ENCODE assay signal across 13 cellular contexts in genomic region chr1:94544706-94545490, GRCh38. TPM values are rescaled to one million over a fixed set of nuclear protein-coding genes. Genes with fewer than 3 reads are reported as not detected.
A peak's percentile ranks its signal among the peaks of the same experiment; 100 is the strongest.
DNase-seq lines count a peak whose midpoint lies in the region; ATAC-seq, FAIRE-seq and TF ChIP-seq lines count a peak whose summit lies in the region.
"Had no signal": no experiment of that assay in that cellular context is flagged by ENCODE, and none has a peak within 500 bp of the region (broad histone marks: within the 10 kb centered on the region; RNA-seq: fewer than 3 reads in every experiment).

No MANE protein-coding gene starts in this region.

- no peak overlapping the region for H4K91ac ChIP-seq in H1 (replicated peaks; ENCODE audit: insufficient read length, low read length)

- no peaks in the 10 kb centered on the region for H3K9me3 Mint-ChIP-seq in nephron
- H3K9me3 Mint-ChIP-seq: activated CD4-positive, alpha-beta T cell treated with anti-CD3 and anti-CD28 coated beads, Interleukin-2, amount 10 ng/mL, durations not matched to agents 24 days and 14 days had no signal

- H2BK20ac ChIP-seq in H1 (ENCODE audit: low read length): no peak overlapping the region

- intact Hi-C loops in PC-9 (cut with micrococcal nuclease; ENCODE audit: unreplicated experiment): loop anchor here (1.0 to 5.0 kb wide), 5 partner anchors 18 to 257 kb away; no protein-coding TSS in a partner anchor

- POLR2A ChIA-PET in PC-9 (lab: Charles Lee; ENCODE audit: unreplicated experiment) (interaction anchor here (0.5 to 1.4 kb wide), 4 partner anchors 17 to 240 kb away, joined by 4 to 8 read pairs (median 6); no protein-coding TSS in a partner anchor), H1 (lab: Charles Lee; ENCODE audit: partially characterized antibody) (no interaction called here)

- no peak for DNase-seq in AG09309 (ENCODE audit: low read depth)
- DNase-seq in PC-9: peak in 1 of 2 experiments; percentile 53
- no peak for DNase-seq in H1 (ENCODE audit: low read depth in 1 of 2, low spot score in 2 of 2)
- no peak for DNase-seq in middle frontal gyrus (ENCODE audit: extremely low spot score, low spot score)
- DNase-seq in HTR-8/SVneo (ENCODE audit: insufficient read length, low spot score): no peak
- no peak for DNase-seq in DMS153 treated with DMSO at 0.1 percent for 48 hours (lab: John Stamatoyannopoulos, UW; ENCODE audit: unreplicated experiment)
- DNase-seq: activated CD4-positive, alpha-beta T cell treated with anti-CD3 and anti-CD28 coated beads, Interleukin-2, amount 10 ng/mL, durations not matched to agents 24 days and 14 days; NCI-H1930; ovary had no signal

- H3K27ac ChIP-seq in PC-9 (peak overlapping the region; percentile 80), H1 (ENCODE audit: low read depth, low read length) (no peak overlapping the region)
- H3K27ac ChIP-seq: HL-60 had no signal

- FAIRE-seq in H1 (lab: Jason Lieb, UNC) (no peak), HTR-8/SVneo (lab: Jason Lieb, UNC) (no peak)

- no peaks in the 10 kb centered on the region for H3K9me2 ChIP-seq in PC-9 (ENCODE audit: insufficient read depth)

- H4K20me1 ChIP-seq in PC-9 (ENCODE audit: insufficient read depth) (no peaks in the 10 kb centered on the region), H1 (replicated peaks in 1 of 2; ENCODE audit: control insufficient read depth in 1 of 2, insufficient read depth in 2 of 2, low read length in 2 of 2) (no peaks in the 10 kb centered on the region)

- TF ChIP-seq CTCF in AG09309 (IDR thresholded peaks at IDR 0.05; ENCODE audit: control insufficient read depth, insufficient read depth, low read depth, low read length, missing control alignments): peak; percentile 13
- no peak for TF ChIP-seq CTCF in PC-9 (conservative IDR thresholded peaks at IDR 0.05)
- TF ChIP-seq CTCF in H1 (IDR thresholded peaks at IDR 0.05; ENCODE audit: control extremely low read depth in 1 of 3, insufficient read depth in 1 of 3, low read depth in 1 of 3, low read length in 3 of 3): no peak
- TF ChIP-seq CTCF in nephron (IDR thresholded peaks at IDR 0.05; ENCODE audit: unreplicated experiment in 3 of 3): no peak

- H3K4me3 ChIP-seq in AG09309 (ENCODE audit: control insufficient read depth, low read depth, low read length) (no peak overlapping the region), PC-9 (no peak overlapping the region), H1 (ENCODE audit: extremely low read depth in 1 of 4, insufficient read depth in 2 of 4, low read depth in 3 of 4, low read length in 4 of 4) (no peak overlapping the region)
- H3K4me3 ChIP-seq: HAP-1, ovary had no signal

- peaks cover 6% of the 10 kb centered on the region for H3K36me3 ChIP-seq in PC-9 (ENCODE audit: low read depth)
- H3K36me3 ChIP-seq in H1 (ENCODE audit: control insufficient read depth in 2 of 4, insufficient read depth in 4 of 4, low read length in 3 of 4): no peaks in the 10 kb centered on the region
- H3K36me3 ChIP-seq: HAP-1, ovary had no signal

- no peak overlapping the region for H3K9ac ChIP-seq in H1 (replicated peaks in 1 of 4; ENCODE audit: extremely low read depth in 1 of 4, low read depth in 3 of 4, low read length in 3 of 4)

- no peak overlapping the region for H2BK15ac ChIP-seq in H1 (ENCODE audit: low read length)

- H2AFZ ChIP-seq in PC-9 (no peak overlapping the region), H1 (ENCODE audit: low read length) (no peak overlapping the region)

- H3K27me3 ChIP-seq in PC-9 (ENCODE audit: insufficient read depth, low read depth): no peaks in the 10 kb centered on the region
- peaks cover 2 to 12% (median 7%) of the 10 kb centered on the region in 4 experiments; a peak in 6 of 7 replicates for H3K27me3 ChIP-seq in H1 (replicated peaks in 1 of 4; ENCODE audit: control insufficient read depth in 3 of 4, extremely low read depth in 1 of 4, insufficient read depth in 3 of 4, low read length in 3 of 4)
- H3K27me3 ChIP-seq: ovary had no signal

- no peak overlapping the region for H2BK12ac ChIP-seq in H1 (ENCODE audit: low read depth, low read length)

- H3K4me1 ChIP-seq in PC-9 (replicated peaks; ENCODE audit: insufficient read depth) (peaks cover 36% of the 10 kb centered on the region), H1 (replicated peaks in 1 of 4; ENCODE audit: control insufficient read depth in 3 of 4, insufficient read depth in 4 of 4, low read length in 3 of 4) (peaks cover 2 to 3% (median 3%) of the 10 kb centered on the region in 4 experiments; a peak in 6 of 7 replicates)

- CTCF ChIA-PET in PC-9 (lab: Charles Lee): interaction anchor here (0.8 kb wide), 1 partner anchor 310 kb away, joined by 3 read pairs; no protein-coding TSS in a partner anchor
- CTCF ChIA-PET in H1 (lab: Charles Lee; ENCODE audit: partially characterized antibody): interaction anchor here (0.7 to 1.4 kb wide), 2 partner anchors 10 to 22 kb away, joined by 3 read pairs; no protein-coding TSS in a partner anchor

- peaks cover 10% of the 10 kb centered on the region for H3K23me2 ChIP-seq in H1 (ENCODE audit: low read depth, low read length)

- no peak for ATAC-seq in HG02885 (IDR thresholded peaks at IDR 0.05; ENCODE audit: poor library complexity, unreplicated experiment)

- peaks cover 45% of the 10 kb centered on the region for H3F3A ChIP-seq in PC-9 (ENCODE audit: insufficient read depth, low read depth)

- TF ChIP-seq POLR2A in H1 (IDR thresholded peaks at IDR 0.05; ENCODE audit: control extremely low read depth in 1 of 2, low read depth in 2 of 2, low read length in 2 of 2): no peak

- TF ChIP-seq EP300 in H1 (IDR thresholded peaks at IDR 0.05; ENCODE audit: borderline replicate concordance in 1 of 2, low read depth in 2 of 2, low read length in 2 of 2): no peak

- H3K27ac Mint-ChIP-seq in nephron: peak overlapping the region in 1 of 3 experiments; percentile 34
- H3K27ac Mint-ChIP-seq: activated CD4-positive, alpha-beta T cell treated with anti-CD3 and anti-CD28 coated beads, Interleukin-2, amount 10 ng/mL, durations not matched to agents 24 days and 14 days had no signal

- H3K18ac ChIP-seq in H1 (ENCODE audit: extremely low read depth, low read length): no peak overlapping the region

- H3K56ac ChIP-seq in H1 (replicated peaks; ENCODE audit: insufficient read length, low read depth, low read length): no peak overlapping the region

- no peak overlapping the region for H2BK120ac ChIP-seq in H1 (replicated peaks; ENCODE audit: low read depth, low read length)

- TF ChIP-seq RAD21 in H1 (IDR thresholded peaks at IDR 0.05 in 1 of 2, conservative IDR thresholded peaks at IDR 0.05 in 1 of 2; ENCODE audit: low read depth in 2 of 2, low read length in 2 of 2): no peak

- H3K4me2 ChIP-seq in PC-9 (peak overlapping the region; percentile 87), H1 (ENCODE audit: insufficient read depth in 1 of 2, low read depth in 2 of 2, low read length in 2 of 2) (no peak overlapping the region)

- peaks cover 46% of the 10 kb centered on the region for H3K79me2 ChIP-seq in PC-9 (ENCODE audit: low read depth)
- 0 out of 4 replicates have a peak, but pooled peaks cover 0 to 4% of the 10 kb centered on the region in 2 experiments for H3K79me2 ChIP-seq in H1 (ENCODE audit: control insufficient read depth in 1 of 2, insufficient read depth in 2 of 2, low read length in 2 of 2)

- H3K79me1 ChIP-seq in H1 (ENCODE audit: low read depth, low read length): no peaks in the 10 kb centered on the region

- H3K9me3 ChIP-seq in PC-9 (ENCODE audit: insufficient read depth, low read depth) (no peaks in the 10 kb centered on the region), H1 (ENCODE audit: insufficient read depth in 2 of 2, low read depth in 1 of 2, low read length in 1 of 2) (no peaks in the 10 kb centered on the region)
- H3K9me3 ChIP-seq: HAP-1, ovary had no signal

- H4K8ac ChIP-seq in H1 (ENCODE audit: extremely low read depth, insufficient read depth, low read length): no peak overlapping the region

- BruUV-seq in PC-9 (replicated peaks; lab: Mats Ljungman, UMichigan): no TSS peak

- H2BK5ac ChIP-seq in H1 (ENCODE audit: low read depth, low read length): no peak overlapping the region

- H4K5ac ChIP-seq in H1 (ENCODE audit: insufficient read length, low read depth, low read length): no peak overlapping the region

- no peak overlapping the region for H3K23ac ChIP-seq in H1 (ENCODE audit: insufficient read length)

- no peak overlapping the region for H3K4ac ChIP-seq in H1 (replicated peaks; ENCODE audit: insufficient read length, low read depth, low read length)

- H3K4me1 Mint-ChIP-seq in nephron: peaks cover 29% of the 10 kb centered on the region

- H3K27me3 Mint-ChIP-seq in nephron (ENCODE audit: low read depth): peaks cover 7% of the 10 kb centered on the region

- WGBS in H1 (ENCODE audit: extremely low coverage in 1 of 2, insufficient coverage in 1 of 2, insufficient read length in 1 of 2, insufficient replicate concordance in 2 of 2, low coverage in 1 of 2, low lambda C conversion rate in 2 of 2, missing lambda C conversion rate in 1 of 2), 2 experiments: 92% methylated on average over 4 of the region's 4 CpGs; no CpG with 5 or more reads in 1 of the 2 experiments

- H3K4me3 Mint-ChIP-seq in nephron: peak overlapping the region in 2 of 3 experiments; percentile 42 to 48
- H3K4me3 Mint-ChIP-seq: activated CD4-positive, alpha-beta T cell treated with anti-CD3 and anti-CD28 coated beads, Interleukin-2, amount 10 ng/mL, durations not matched to agents 24 days and 14 days had no signal

- H3K14ac ChIP-seq in H1 (ENCODE audit: insufficient read length): no peak overlapping the region

- peaks cover 4% of the 10 kb centered on the region for H3K36me3 Mint-ChIP-seq in nephron (ENCODE audit: low read depth)

- H2AK5ac ChIP-seq in H1 (ENCODE audit: low read depth, low read length): peak overlapping the region; percentile 48; the same call in 1 of the 2 replicates

TF ChIP-seq in H1, 55 proteins besides CTCF, POLR2A, EP300 and RAD21:
- TF ChIP-seq MAFK (IDR thresholded peaks at IDR 0.05; ENCODE audit: low read depth, low read length): 0 out of 2 replicates have a peak, but pooled peaks have one; percentile 24
- TF ChIP-seq CREB1 (IDR thresholded peaks at IDR 0.05): no peak
- TF ChIP-seq BACH1 (IDR thresholded peaks at IDR 0.05; ENCODE audit: low read length): peak; percentile 83

RNA-seq across cellular contexts. Expression of gene F3, which starts 3.3 kb away (rescaled TPM):
- 335 and 434 TPM in 2 replicates for total RNA-seq in PC-9 (2021)
- 6.1 and 8.6 TPM in 2 replicates for total RNA-seq in H1 (2021; fragmentation: NEBNext Ultra II Directional; extraction: Animal tissue kit (Norgen Biotek cat#: 25700))
- polyA plus RNA-seq in H1 (2011; rRNA removed): 2.6 TPM in 2 replicates
- polyA plus RNA-seq in H1 (2011; cell fraction: cytosol; rRNA removed): 2.9 TPM
- polyA plus RNA-seq in H1 (2011; cell fraction: nucleus; rRNA removed): 2.4 TPM
- 3.7 to 6.1 TPM (median 4.2 TPM) in 4 replicates for polyA plus RNA-seq in H1 (2012, experiment 1 of 2)
- 1.00 TPM for polyA plus RNA-seq in H1 (2012, experiment 2 of 2)
- 6.3 TPM for polyA plus RNA-seq in H1 (2013, experiment 1 of 2)
- polyA plus RNA-seq in H1 (2013, experiment 2 of 2): 7.0 TPM
- 4.7 and 10.4 TPM in 2 replicates for polyA minus RNA-seq in H1 (2011; rRNA and poly(A)+ RNA removed)
- polyA minus RNA-seq in H1 (2011; cell fraction: cytosol; rRNA and poly(A)+ RNA removed): 2.7 TPM
- polyA minus RNA-seq in H1 (2011; cell fraction: nucleus; rRNA and poly(A)+ RNA removed): 10.0 TPM

Comparison
In these comparisons a context has a peak if more than half of its experiments do, and no peak if none do; other contexts are left out.
1. RNA of gene F3, which starts 3.3 kb away (total RNA-seq): 335 to 434 TPM in PC-9; 6.1 to 8.6 TPM in H1; every median in the first group is over 10 times any median in the second.